Comparison of ENCODE assay signal across 1 cellular context in the genomic region with DNA sequence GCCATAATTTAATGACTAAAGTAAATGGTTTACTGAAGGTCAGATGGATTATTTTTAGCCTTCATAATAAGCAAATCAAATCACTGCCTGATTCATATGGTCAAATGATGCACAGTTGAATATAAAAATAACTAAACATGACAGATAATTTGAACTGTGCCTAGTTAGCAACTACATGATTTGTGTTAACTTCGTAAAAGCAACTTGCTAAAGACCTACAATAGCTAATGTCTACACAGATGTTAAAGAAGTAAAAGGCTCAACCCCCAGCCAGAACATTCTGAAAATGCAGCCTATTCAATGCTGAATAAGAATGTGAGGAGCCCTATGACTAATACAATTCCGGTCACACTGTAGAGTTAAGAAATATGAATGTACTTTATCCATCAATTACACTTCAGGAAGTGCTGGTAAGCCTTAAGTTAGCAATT.
TF ChIP-seq lines count a peak whose summit lies in the region.

No MANE protein-coding gene starts in this region.

TF ChIP-seq in SK-N-SH, 30 proteins besides CTCF, POLR2A, EP300 and RAD21 (continued from another document):
- TF ChIP-seq TEAD4 (IDR thresholded peaks at IDR 0.05; ENCODE audit: borderline replicate concordance, insufficient read depth), result peak; percentile 68; the same call in 1 of the 2 replicates
- TF ChIP-seq NFIC (IDR thresholded peaks at IDR 0.05; ENCODE audit: borderline replicate concordance), result peak; percentile 31; the same call in 1 of the 2 replicates
- TF ChIP-seq CHD2 (IDR thresholded peaks at IDR 0.05; ENCODE audit: low read length, partially characterized antibody), result no peak
- TF ChIP-seq GABPA (IDR thresholded peaks at IDR 0.05; ENCODE audit: low read depth), result no peak
- TF ChIP-seq, protein P1, sequence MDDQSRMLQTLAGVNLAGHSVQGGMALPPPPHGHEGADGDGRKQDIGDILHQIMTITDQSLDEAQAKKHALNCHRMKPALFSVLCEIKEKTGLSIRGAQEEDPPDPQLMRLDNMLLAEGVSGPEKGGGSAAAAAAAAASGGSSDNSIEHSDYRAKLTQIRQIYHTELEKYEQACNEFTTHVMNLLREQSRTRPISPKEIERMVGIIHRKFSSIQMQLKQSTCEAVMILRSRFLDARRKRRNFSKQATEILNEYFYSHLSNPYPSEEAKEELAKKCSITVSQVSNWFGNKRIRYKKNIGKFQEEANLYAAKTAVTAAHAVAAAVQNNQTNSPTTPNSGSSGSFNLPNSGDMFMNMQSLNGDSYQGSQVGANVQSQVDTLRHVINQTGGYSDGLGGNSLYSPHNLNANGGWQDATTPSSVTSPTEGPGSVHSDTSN (IDR thresholded peaks at IDR 0.05), result peak; percentile 81
- TF ChIP-seq, protein P2, sequence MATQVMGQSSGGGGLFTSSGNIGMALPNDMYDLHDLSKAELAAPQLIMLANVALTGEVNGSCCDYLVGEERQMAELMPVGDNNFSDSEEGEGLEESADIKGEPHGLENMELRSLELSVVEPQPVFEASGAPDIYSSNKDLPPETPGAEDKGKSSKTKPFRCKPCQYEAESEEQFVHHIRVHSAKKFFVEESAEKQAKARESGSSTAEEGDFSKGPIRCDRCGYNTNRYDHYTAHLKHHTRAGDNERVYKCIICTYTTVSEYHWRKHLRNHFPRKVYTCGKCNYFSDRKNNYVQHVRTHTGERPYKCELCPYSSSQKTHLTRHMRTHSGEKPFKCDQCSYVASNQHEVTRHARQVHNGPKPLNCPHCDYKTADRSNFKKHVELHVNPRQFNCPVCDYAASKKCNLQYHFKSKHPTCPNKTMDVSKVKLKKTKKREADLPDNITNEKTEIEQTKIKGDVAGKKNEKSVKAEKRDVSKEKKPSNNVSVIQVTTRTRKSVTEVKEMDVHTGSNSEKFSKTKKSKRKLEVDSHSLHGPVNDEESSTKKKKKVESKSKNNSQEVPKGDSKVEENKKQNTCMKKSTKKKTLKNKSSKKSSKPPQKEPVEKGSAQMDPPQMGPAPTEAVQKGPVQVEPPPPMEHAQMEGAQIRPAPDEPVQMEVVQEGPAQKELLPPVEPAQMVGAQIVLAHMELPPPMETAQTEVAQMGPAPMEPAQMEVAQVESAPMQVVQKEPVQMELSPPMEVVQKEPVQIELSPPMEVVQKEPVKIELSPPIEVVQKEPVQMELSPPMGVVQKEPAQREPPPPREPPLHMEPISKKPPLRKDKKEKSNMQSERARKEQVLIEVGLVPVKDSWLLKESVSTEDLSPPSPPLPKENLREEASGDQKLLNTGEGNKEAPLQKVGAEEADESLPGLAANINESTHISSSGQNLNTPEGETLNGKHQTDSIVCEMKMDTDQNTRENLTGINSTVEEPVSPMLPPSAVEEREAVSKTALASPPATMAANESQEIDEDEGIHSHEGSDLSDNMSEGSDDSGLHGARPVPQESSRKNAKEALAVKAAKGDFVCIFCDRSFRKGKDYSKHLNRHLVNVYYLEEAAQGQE (IDR thresholded peaks at IDR 0.05; ENCODE audit: low read depth, low read length), result no peak
- TF ChIP-seq, protein P3, sequence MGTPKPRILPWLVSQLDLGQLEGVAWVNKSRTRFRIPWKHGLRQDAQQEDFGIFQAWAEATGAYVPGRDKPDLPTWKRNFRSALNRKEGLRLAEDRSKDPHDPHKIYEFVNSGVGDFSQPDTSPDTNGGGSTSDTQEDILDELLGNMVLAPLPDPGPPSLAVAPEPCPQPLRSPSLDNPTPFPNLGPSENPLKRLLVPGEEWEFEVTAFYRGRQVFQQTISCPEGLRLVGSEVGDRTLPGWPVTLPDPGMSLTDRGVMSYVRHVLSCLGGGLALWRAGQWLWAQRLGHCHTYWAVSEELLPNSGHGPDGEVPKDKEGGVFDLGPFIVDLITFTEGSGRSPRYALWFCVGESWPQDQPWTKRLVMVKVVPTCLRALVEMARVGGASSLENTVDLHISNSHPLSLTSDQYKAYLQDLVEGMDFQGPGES (IDR thresholded peaks at IDR 0.05; ENCODE audit: low read depth, low read length), result no peak
- peak; percentile 77 for TF ChIP-seq JUND (IDR thresholded peaks at IDR 0.05)
- TF ChIP-seq NRF1 (IDR thresholded peaks at IDR 0.05; ENCODE audit: low read depth, low read length), result no peak
- peak; percentile 94 for TF ChIP-seq TCF12 (IDR thresholded peaks at IDR 0.05)
- no peak for TF ChIP-seq TAF1 (IDR thresholded peaks at IDR 0.05; ENCODE audit: borderline replicate concordance, low read depth, low read length)
- TF ChIP-seq FOXM1 (IDR thresholded peaks at IDR 0.05; ENCODE audit: low read depth), result peak; percentile 88
- TF ChIP-seq POLR2AphosphoS5 (IDR thresholded peaks at IDR 0.05; ENCODE audit: low read depth, low read length), result peak; percentile 74
TF ChIP-seq in SK-N-SH: peak in this region for 12.
